8 cellular contexts compared by ENCODE assay signal in the genomic region with DNA sequence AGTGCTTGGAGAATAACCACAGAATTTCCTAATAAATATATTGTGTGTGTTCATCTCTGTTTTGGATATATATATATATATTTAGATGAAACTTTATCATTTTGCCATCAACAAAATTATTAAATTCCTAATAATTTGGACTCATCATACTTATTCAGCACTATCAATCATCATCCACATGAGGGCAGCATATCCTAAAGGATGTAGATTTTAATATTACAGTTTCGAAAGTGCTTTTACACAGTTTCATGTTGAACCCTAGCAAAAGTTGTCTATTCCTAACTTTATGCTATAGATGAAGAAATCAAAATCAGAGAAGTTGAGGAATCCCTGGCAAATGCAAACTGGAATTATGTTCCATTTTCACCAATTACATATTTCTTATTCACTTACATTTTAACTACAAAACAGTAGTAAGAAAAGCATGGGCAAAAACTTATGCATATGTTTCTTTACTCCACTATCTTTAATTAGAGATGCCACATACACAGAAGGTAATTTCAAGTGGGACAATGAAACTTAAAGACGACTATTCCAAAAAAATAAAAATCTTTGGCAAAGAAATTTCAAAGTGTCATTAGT. TPM values are rescaled to one million over a fixed set of nuclear protein-coding genes. Genes with fewer than 3 reads are reported as not detected.
DNase-seq lines count a peak whose midpoint lies in the region; ATAC-seq and TF ChIP-seq lines count a peak whose summit lies in the region.

No MANE protein-coding gene starts in this region.

- TF ChIP-seq CTCF in DND-41 (IDR thresholded peaks at IDR 0.05; ENCODE audit: borderline replicate concordance, extremely low read depth, low read length, poor library complexity, severe bottlenecking) = peak; percentile 69
- TF ChIP-seq CTCF in HCT116 (IDR thresholded peaks at IDR 0.05 in 2 of 3, conservative IDR thresholded peaks at IDR 0.05 in 1 of 3; ENCODE audit: borderline replicate concordance in 1 of 3, insufficient read depth in 1 of 3, low read depth in 2 of 3, low read length in 2 of 3) = peak; percentile 41 to 54 (median 50); a peak in 5 of 6 replicates
- peak; percentile 54 for TF ChIP-seq CTCF in OCI-LY1 (IDR thresholded peaks at IDR 0.05; ENCODE audit: low read length)
- peak; percentile 85 for TF ChIP-seq CTCF in progenitor cell of endocrine pancreas (IDR thresholded peaks at IDR 0.05; ENCODE audit: unreplicated experiment)
- TF ChIP-seq CTCF in ovary (IDR thresholded peaks at IDR 0.05) = no peak

- no peak for ATAC-seq in DND-41 (ENCODE audit: insufficient read depth, low read depth)
- ATAC-seq in HCT116 = peak; percentile 63

- H4K20me1 ChIP-seq in DND-41 (ENCODE audit: insufficient read depth, low read length) = no peaks in the 10 kb centered on the region
- H4K20me1 ChIP-seq in HCT116 (ENCODE audit: insufficient read depth) = no peaks in the 10 kb centered on the region
- H4K20me1 ChIP-seq in OCI-LY1 (ENCODE audit: insufficient read depth, low read length) = no peaks in the 10 kb centered on the region

- BruUV-seq in HCT116 (replicated peaks; lab: Mats Ljungman, UMichigan) = no TSS peak

- H3K4me1 ChIP-seq in DND-41 (ENCODE audit: insufficient read depth, low read length) = no peaks in the 10 kb centered on the region
- H3K4me1 ChIP-seq in HCT116 (ENCODE audit: control insufficient read depth in 1 of 2, insufficient read depth in 2 of 2, low read length in 2 of 2) = no peaks in the 10 kb centered on the region
- H3K4me1 ChIP-seq in OCI-LY1 (ENCODE audit: insufficient read depth, low read length, severe bottlenecking) = no peaks in the 10 kb centered on the region
- no peaks in the 10 kb centered on the region for H3K4me1 ChIP-seq in ovary (ENCODE audit: insufficient read depth)

- POLR2A ChIA-PET in HCT116 (lab: Charles Lee) = no interaction called here

- TF ChIP-seq RAD21 in HCT116 (IDR thresholded peaks at IDR 0.05; ENCODE audit: low read depth) = peak; percentile 76

- TF ChIP-seq EP300 in ovary (IDR thresholded peaks at IDR 0.05) = no peak

- DNase-seq in DND-41 = no peak
- DNase-seq in HCT116 (ENCODE audit: low read depth, low spot score) = peak; percentile 6
- DNase-seq in erythroblast (lab: John Stamatoyannopoulos, UW) = peak; percentile 55 to 75
- no peak for DNase-seq in progenitor cell of endocrine pancreas (ENCODE audit: low spot score, unreplicated experiment)
- no peak for DNase-seq in NCI-H187 treated with DMSO at 0.1 percent for 48 hours (lab: John Stamatoyannopoulos, UW)
- DNase-seq in ovary = no peak
- DNase-seq in activated CD8-positive, alpha-beta memory T cell treated with anti-CD3 and anti-CD28 coated beads, Interleukin-2, amount 50 U/mL, for 4 hours = no peak

- CTCF ChIA-PET in HCT116 (lab: Charles Lee) = interaction anchor here (0.8 to 1.2 kb wide), 2 partner anchors 134 to 192 kb away, joined by 3 read pairs; no protein-coding TSS in a partner anchor

- H3K36me3 ChIP-seq in DND-41 (ENCODE audit: insufficient read depth, low read length) (no peaks in the 10 kb centered on the region), HCT116 (ENCODE audit: control insufficient read depth in 1 of 2, insufficient read depth in 2 of 2, low read length in 2 of 2) (no peaks in the 10 kb centered on the region), OCI-LY1 (ENCODE audit: insufficient read depth, low read length) (no peaks in the 10 kb centered on the region), ovary (no peaks in the 10 kb centered on the region)

- H3K79me2 ChIP-seq in DND-41 (ENCODE audit: insufficient read depth, low read length) (no peaks in the 10 kb centered on the region), HCT116 (ENCODE audit: insufficient read depth, low read length) (no peaks in the 10 kb centered on the region), OCI-LY1 (ENCODE audit: insufficient read depth, low read length) (no peaks in the 10 kb centered on the region)

- H3K9me2 ChIP-seq in HCT116 (ENCODE audit: insufficient read depth) (no peaks in the 10 kb centered on the region), OCI-LY1 (ENCODE audit: low read depth, low read length) (no peaks in the 10 kb centered on the region)

- H3F3A ChIP-seq in OCI-LY1 (ENCODE audit: insufficient read depth, low read length) = no peaks in the 10 kb centered on the region

- H3K9me3 Mint-ChIP-seq in progenitor cell of endocrine pancreas (ENCODE audit: low read depth) = peaks cover 17% of the 10 kb centered on the region

- peaks cover 16% of the 10 kb centered on the region for H3K4me1 Mint-ChIP-seq in progenitor cell of endocrine pancreas (ENCODE audit: low read depth)

- no peak overlapping the region for H3K4me3 Mint-ChIP-seq in progenitor cell of endocrine pancreas (ENCODE audit: low read depth)

- H3K9ac ChIP-seq in DND-41 (ENCODE audit: low read depth, low read length) (no peak overlapping the region), HCT116 (ENCODE audit: low read length) (no peak overlapping the region), OCI-LY1 (ENCODE audit: low read length) (no peak overlapping the region)

- 0 to 1% (median 1%) methylated on average over 2 of the region's 2 CpGs for WGBS in ovary, 3 donors

- no peaks in the 10 kb centered on the region for H3K27me3 Mint-ChIP-seq in progenitor cell of endocrine pancreas

- no peak overlapping the region for H3K27ac Mint-ChIP-seq in progenitor cell of endocrine pancreas

- intact Hi-C loops in HCT116 (cut with micrococcal nuclease) (loop anchor here (1.0 to 2.0 kb wide), 5 partner anchors 133 to 870 kb away; no protein-coding TSS in a partner anchor), ovary (cut with DNase I) (no loop called here)

- RAD21 ChIA-PET in HCT116 (lab: Charles Lee; ENCODE audit: low non-redundant PET in 1 of 2, low total read pairs in 2 of 2, uncharacterized antibody in 2 of 2, unreplicated experiment in 2 of 2) = interaction anchor here (0.6 to 0.9 kb wide), 2 partner anchors 134 to 494 kb away, joined by 3 read pairs; no protein-coding TSS in a partner anchor

- 0 out of 2 replicates have a peak overlapping the region, but pooled peaks have one; percentile 17 for H3K4me2 ChIP-seq in DND-41 (ENCODE audit: insufficient read depth, low read length)
- peak overlapping the region; percentile 23; the same call in 1 of the 2 replicates for H3K4me2 ChIP-seq in HCT116 (ENCODE audit: low read length)
- no peak overlapping the region for H3K4me2 ChIP-seq in OCI-LY1 (ENCODE audit: low read length)

- peaks cover 4% of the 10 kb centered on the region for H3K36me3 Mint-ChIP-seq in progenitor cell of endocrine pancreas (ENCODE audit: insufficient read depth)

- H2AFZ ChIP-seq in DND-41 (ENCODE audit: low read depth, low read length) = no peak overlapping the region
- H2AFZ ChIP-seq in HCT116 (ENCODE audit: low read depth, low read length, poor library complexity, severe bottlenecking) = peak overlapping the region; percentile 28
- H2AFZ ChIP-seq in OCI-LY1 (ENCODE audit: low read length) = no peak overlapping the region

- TF ChIP-seq POLR2A in HCT116 (IDR thresholded peaks at IDR 0.05; ENCODE audit: borderline replicate concordance, extremely low read depth, insufficient read depth, insufficient read length) (no peak), erythroblast (IDR thresholded peaks at IDR 0.05; ENCODE audit: low read length) (no peak), ovary (IDR thresholded peaks at IDR 0.05) (no peak)

- H3K9me3 ChIP-seq in DND-41 (ENCODE audit: insufficient read depth, low read length, severe bottlenecking) = no peaks in the 10 kb centered on the region
- H3K9me3 ChIP-seq in HCT116 (ENCODE audit: control insufficient read depth in 1 of 2, insufficient read depth in 1 of 2, low read depth in 1 of 2, low read length in 2 of 2) = no peaks in the 10 kb centered on the region
- no peaks in the 10 kb centered on the region for H3K9me3 ChIP-seq in OCI-LY1 (ENCODE audit: low read length)
- no peaks in the 10 kb centered on the region for H3K9me3 ChIP-seq in ovary

- H3K27me3 ChIP-seq in DND-41 (ENCODE audit: insufficient read depth, low read length, poor library complexity) (no peaks in the 10 kb centered on the region), HCT116 (ENCODE audit: insufficient read depth, low read length) (no peaks in the 10 kb centered on the region), OCI-LY1 (ENCODE audit: insufficient read depth, low read length) (no peaks in the 10 kb centered on the region), ovary (no peaks in the 10 kb centered on the region)

- H3K27ac ChIP-seq in DND-41 (ENCODE audit: low read length) (no peak overlapping the region), HCT116 (ENCODE audit: low read depth, low read length) (no peak overlapping the region), OCI-LY1 (ENCODE audit: low read depth, low read length, poor library complexity, severe bottlenecking) (no peak overlapping the region), ovary (no peak overlapping the region)

- H3K4me3 ChIP-seq in DND-41 (ENCODE audit: low read depth in 1 of 2, low read length in 2 of 2) (no peak overlapping the region), HCT116 (replicated peaks in 1 of 2; ENCODE audit: low read depth in 1 of 2, low read length in 2 of 2) (no peak overlapping the region), OCI-LY1 (ENCODE audit: low read depth, low read length, poor library complexity, severe bottlenecking) (no peak overlapping the region), ovary (no peak overlapping the region)

TF ChIP-seq in HCT116, 20 proteins besides CTCF, POLR2A, EP300 and RAD21 (continues in another document):
- TF ChIP-seq CEBPB (IDR thresholded peaks at IDR 0.05; ENCODE audit: low read depth) (no peak), SIN3A (IDR thresholded peaks at IDR 0.05; ENCODE audit: low read depth) (no peak), POLR2AphosphoS5 (IDR thresholded peaks at IDR 0.05; ENCODE audit: low read depth, low read length) (no peak), MAX (IDR thresholded peaks at IDR 0.05) (no peak), ZNF274 (IDR thresholded peaks at IDR 0.05; ENCODE audit: low read depth, low read length) (no peak), CBX3 (IDR thresholded peaks at IDR 0.05; ENCODE audit: low read depth) (no peak)

RNA-seq across cellular contexts. Expression of gene UGT2A1, which starts 36.6 kb away (rescaled TPM):
- total RNA-seq in HCT116 (2021; ENCODE audit: unreplicated experiment) = not detected
- polyA plus RNA-seq in HCT116 (2012) = not detected in 2 replicates
- total RNA-seq in progenitor cell of endocrine pancreas = not detected in 2 replicates
- not detected for total RNA-seq in ovary
- polyA plus RNA-seq in ovary = not detected

RNA-seq across cellular contexts. Expression of gene UGT2A2, which starts 50.2 kb away (rescaled TPM):
- total RNA-seq in HCT116 (2021; ENCODE audit: unreplicated experiment) = not detected
- polyA plus RNA-seq in HCT116 (2012) = not detected in 2 replicates
- not detected in 2 replicates for total RNA-seq in progenitor cell of endocrine pancreas
- total RNA-seq in ovary = not detected
- not detected for polyA plus RNA-seq in ovary

Comparison
In these comparisons a context has a peak if more than half of its experiments do, and no peak if none do; other contexts are left out.
1. DNase-seq: peak in HCT116 (single experiment) and erythroblast (2 of 2); none in DND-41 (single experiment), progenitor cell of endocrine pancreas (single experiment), NCI-H187 treated with DMSO at 0.1 percent for 48 hours (single experiment), ovary (0 of 5) and activated CD8-positive, alpha-beta memory T cell treated with anti-CD3 and anti-CD28 coated beads, Interleukin-2, amount 50 U/mL, for 4 hours (single experiment).
2. CTCF ChIP-seq: peak in DND-41 (single experiment), HCT116 (3 of 3), OCI-LY1 (single experiment) and progenitor cell of endocrine pancreas (single experiment); none in ovary (0 of 3).